Comparison of ENCODE assay signal across 35 cellular contexts in the genomic region with DNA sequence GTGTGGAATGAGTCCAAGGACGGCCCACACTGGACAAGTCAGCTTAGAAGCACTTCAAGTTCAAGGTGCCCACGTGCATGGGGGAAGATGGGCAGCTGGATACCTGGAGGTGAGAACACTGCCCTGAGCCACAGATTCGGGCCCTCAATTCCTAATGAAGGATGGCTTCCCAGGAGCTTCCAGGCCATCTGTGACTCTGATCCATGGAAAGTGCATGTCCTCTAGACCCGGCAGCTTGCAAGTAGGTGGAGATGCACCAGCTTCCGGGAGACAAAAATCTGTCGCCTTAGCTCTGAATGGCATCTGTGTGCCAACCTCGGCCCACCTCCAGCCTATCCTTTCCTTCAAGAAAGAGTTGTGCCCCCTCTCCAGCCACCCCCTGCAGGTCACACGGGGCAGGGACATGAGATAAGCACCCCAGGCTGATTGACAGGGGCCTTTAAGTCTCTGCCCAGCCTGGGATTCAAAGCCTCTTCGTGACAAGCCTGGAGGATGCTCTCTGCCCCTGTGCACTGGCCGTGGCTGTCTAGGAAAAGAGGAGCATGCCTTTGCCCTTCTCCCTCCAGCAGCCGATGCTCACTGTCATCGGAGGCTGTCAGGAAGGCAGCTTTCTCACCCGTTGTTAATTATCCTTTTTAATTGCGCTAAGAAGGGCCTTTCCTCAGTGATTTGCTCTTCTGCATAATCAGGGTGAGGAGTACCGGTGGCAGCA.
DNase-seq lines count a peak whose midpoint lies in the region; ATAC-seq and TF ChIP-seq lines count a peak whose summit lies in the region.
"Had no signal": no experiment of that assay in that cellular context is flagged by ENCODE, and none has a peak within 500 bp of the region (broad histone marks: within the 10 kb centered on the region; RNA-seq: fewer than 3 reads in every experiment).

No MANE protein-coding gene starts in this region.

- in situ Hi-C loops in G401 (cut with HindIII; ENCODE audit: low sequenced_read_pairs) = no loop called here

- H3K27ac Mint-ChIP-seq in stimulated activated naive B cell treated with anti-CD40 and anti-IgM and Interleukin-4, amounts not matched to agents 10 μg/mL and 1 μg/mL and 100 μg/mL, for 72 hours = no peak overlapping the region
- H3K27ac Mint-ChIP-seq: activated naive CD4-positive, alpha-beta T cell treated with anti-CD3 and anti-CD28 coated beads for 36 hours; activated T-helper 1 cell treated with anti-CD3 and anti-CD28 coated beads, Interleukin-12 subunit alpha, Interleukin-12 subunit beta, Interleukin-2, Interleukin-4 antibody, amounts not matched to agents 30 ng/mL and 10 ng/mL and 1 ng/mL, durations not matched to agents 14 hours and 24 hours and 36 hours; naive thymus-derived CD4-positive, alpha-beta T cell; WTC11 had no signal

- no peak overlapping the region for H3K4me3 ChIP-seq in WERI-Rb-1 (ENCODE audit: low read depth, low read length)
- H3K4me3 ChIP-seq: dorsolateral prefrontal cortex, esophagus squamous epithelium, heart right ventricle, lower lobe of right lung, prostate gland, SJCRH30, tibial artery had no signal

- no peaks in the 10 kb centered on the region for H3K9me3 ChIP-seq in WERI-Rb-1 (ENCODE audit: severe bottlenecking)
- H3K9me3 ChIP-seq: Caco-2, esophagus squamous epithelium, heart right ventricle, lower lobe of right lung, prostate gland, tibial artery had no signal

- H3K36me3 Mint-ChIP-seq in stimulated activated naive B cell treated with anti-CD40 and anti-IgM and Interleukin-4, amounts not matched to agents 10 μg/mL and 1 μg/mL and 100 μg/mL, for 72 hours = peaks cover 0 to under 1% of the 10 kb centered on the region in 2 donors
- H3K36me3 Mint-ChIP-seq: naive thymus-derived CD4-positive, alpha-beta T cell; WTC11 had no signal

- DNase-seq in AG20443 (ENCODE audit: low spot score) = peak; percentile 10
- peak; percentile 50 for DNase-seq in G401 (ENCODE audit: low spot score)
- no peak for DNase-seq in WERI-Rb-1
- DNase-seq in myocyte (ENCODE audit: low read depth) = peak; percentile 16
- DNase-seq in activated CD4-positive, CD25-positive, alpha-beta regulatory T cell (lab: John Stamatoyannopoulos, UW) = no peak
- DNase-seq in activated effector memory CD4-positive, alpha-beta T cell treated with anti-CD3 and anti-CD28 coated beads, Interleukin-2, amount 50 U/mL, for 16 hours = no peak
- DNase-seq in stimulated activated naive B cell treated with anti-CD40 and anti-IgM and Interleukin-4, amounts not matched to agents 10 μg/mL and 1 μg/mL and 100 μg/mL, for 72 hours = no peak
- DNase-seq: activated CD4-positive, alpha-beta T cell treated with anti-CD3 and anti-CD28 coated beads, Interleukin-2, amount 50 U/mL, for 1 hour; activated naive CD4-positive, alpha-beta T cell treated with anti-CD3 and anti-CD28 coated beads for 36 hours; Caco-2; cerebellar nuclear complex; DMS79 treated with DMSO at 0.1 percent for 48 hours; dorsolateral prefrontal cortex; esophagus squamous epithelium; foreskin keratinocyte; GF-D8; heart right ventricle; kidney glomerular epithelial cell; lower lobe of right lung; midbrain; naive thymus-derived CD4-positive, alpha-beta T cell; NCI-H1436 treated with DMSO at 0.1 percent for 48 hours; NCI-H226; NCI-H748 treated with DMSO at 0.1 percent for 48 hours; RPMI8226; SJCRH30; stimulated activated CD4-positive, alpha-beta T cell treated with anti-CD3 and anti-CD28 coated beads, Interleukin-12 subunit alpha, Interleukin-12 subunit beta, amount 100 ng/mL, for 4 hours; stimulated activated CD4-positive, alpha-beta T cell treated with anti-CD3 and anti-CD28 coated beads, Interleukin-2, amount 100 ng/mL, for 48 hours; T1000; tibial artery had no signal

- no peaks in the 10 kb centered on the region for H3K36me3 ChIP-seq in WERI-Rb-1
- H3K36me3 ChIP-seq: esophagus squamous epithelium, heart right ventricle, lower lobe of right lung, prostate gland, SJCRH30, tibial artery had no signal

- H3K27ac ChIP-seq in WERI-Rb-1 = no peak overlapping the region
- H3K27ac ChIP-seq: C4-2B, esophagus squamous epithelium, foreskin keratinocyte, heart right ventricle, lower lobe of right lung, prostate gland, SJCRH30, tibial artery had no signal

- H3K27me3 Mint-ChIP-seq in stimulated activated naive B cell treated with anti-CD40 and anti-IgM and Interleukin-4, amounts not matched to agents 10 μg/mL and 1 μg/mL and 100 μg/mL, for 72 hours = no peaks in the 10 kb centered on the region
- H3K27me3 Mint-ChIP-seq: naive thymus-derived CD4-positive, alpha-beta T cell had no signal

- H3K4me1 Mint-ChIP-seq in stimulated activated naive B cell treated with anti-CD40 and anti-IgM and Interleukin-4, amounts not matched to agents 10 μg/mL and 1 μg/mL and 100 μg/mL, for 72 hours = peaks cover 6 to 12% of the 10 kb centered on the region in 2 donors
- H3K4me1 Mint-ChIP-seq: WTC11 had no signal

- ATAC-seq in stimulated activated naive B cell treated with anti-CD40 and anti-IgM and Interleukin-4, amounts not matched to agents 10 μg/mL and 1 μg/mL and 100 μg/mL, for 72 hours (replicated peaks) = no peak
- ATAC-seq: foreskin keratinocyte; heart right ventricle; lower lobe of right lung; naive thymus-derived CD4-positive, alpha-beta T cell; sciatic nerve; WTC11 had no signal

- H3K27me3 ChIP-seq in WERI-Rb-1 (ENCODE audit: insufficient read depth, low read depth, severe bottlenecking) = no peaks in the 10 kb centered on the region
- H3K27me3 ChIP-seq: dorsolateral prefrontal cortex, esophagus squamous epithelium, foreskin keratinocyte, heart right ventricle, SJCRH30, tibial artery had no signal

- TF ChIP-seq CTCF in WERI-Rb-1 (IDR thresholded peaks at IDR 0.05; ENCODE audit: low read depth, low read length) = peak; percentile 42

- peaks cover 0 to under 1% of the 10 kb centered on the region in 2 donors for H3K9me3 Mint-ChIP-seq in stimulated activated naive B cell treated with anti-CD40 and anti-IgM and Interleukin-4, amounts not matched to agents 10 μg/mL and 1 μg/mL and 100 μg/mL, for 72 hours
- H3K9me3 Mint-ChIP-seq: activated naive CD4-positive, alpha-beta T cell treated with anti-CD3 and anti-CD28 coated beads for 36 hours; activated T-helper 1 cell treated with anti-CD3 and anti-CD28 coated beads, Interleukin-12 subunit alpha, Interleukin-12 subunit beta, Interleukin-2, Interleukin-4 antibody, amounts not matched to agents 30 ng/mL and 10 ng/mL and 1 ng/mL, durations not matched to agents 14 hours and 24 hours and 36 hours; WTC11 had no signal

- H3K4me3 Mint-ChIP-seq in stimulated activated naive B cell treated with anti-CD40 and anti-IgM and Interleukin-4, amounts not matched to agents 10 μg/mL and 1 μg/mL and 100 μg/mL, for 72 hours = no peak overlapping the region
- H3K4me3 Mint-ChIP-seq: activated naive CD4-positive, alpha-beta T cell treated with anti-CD3 and anti-CD28 coated beads for 36 hours; activated T-helper 1 cell treated with anti-CD3 and anti-CD28 coated beads, Interleukin-12 subunit alpha, Interleukin-12 subunit beta, Interleukin-2, Interleukin-4 antibody, amounts not matched to agents 30 ng/mL and 10 ng/mL and 1 ng/mL, durations not matched to agents 14 hours and 24 hours and 36 hours; naive thymus-derived CD4-positive, alpha-beta T cell; WTC11 had no signal

Comparison
In these comparisons a context has a peak if more than half of its experiments do, and no peak if none do; other contexts are left out.
1. DNase-seq: peak in AG20443 (single experiment), G401 (single experiment) and myocyte (single experiment); none in WERI-Rb-1 (single experiment), activated CD4-positive, CD25-positive, alpha-beta regulatory T cell (0 of 4), activated effector memory CD4-positive, alpha-beta T cell treated with anti-CD3 and anti-CD28 coated beads, Interleukin-2, amount 50 U/mL, for 16 hours (single experiment) and stimulated activated naive B cell treated with anti-CD40 and anti-IgM and Interleukin-4, amounts not matched to agents 10 μg/mL and 1 μg/mL and 100 μg/mL, for 72 hours (single experiment).